1 cellular context compared by ENCODE assay signal in the genomic region with DNA sequence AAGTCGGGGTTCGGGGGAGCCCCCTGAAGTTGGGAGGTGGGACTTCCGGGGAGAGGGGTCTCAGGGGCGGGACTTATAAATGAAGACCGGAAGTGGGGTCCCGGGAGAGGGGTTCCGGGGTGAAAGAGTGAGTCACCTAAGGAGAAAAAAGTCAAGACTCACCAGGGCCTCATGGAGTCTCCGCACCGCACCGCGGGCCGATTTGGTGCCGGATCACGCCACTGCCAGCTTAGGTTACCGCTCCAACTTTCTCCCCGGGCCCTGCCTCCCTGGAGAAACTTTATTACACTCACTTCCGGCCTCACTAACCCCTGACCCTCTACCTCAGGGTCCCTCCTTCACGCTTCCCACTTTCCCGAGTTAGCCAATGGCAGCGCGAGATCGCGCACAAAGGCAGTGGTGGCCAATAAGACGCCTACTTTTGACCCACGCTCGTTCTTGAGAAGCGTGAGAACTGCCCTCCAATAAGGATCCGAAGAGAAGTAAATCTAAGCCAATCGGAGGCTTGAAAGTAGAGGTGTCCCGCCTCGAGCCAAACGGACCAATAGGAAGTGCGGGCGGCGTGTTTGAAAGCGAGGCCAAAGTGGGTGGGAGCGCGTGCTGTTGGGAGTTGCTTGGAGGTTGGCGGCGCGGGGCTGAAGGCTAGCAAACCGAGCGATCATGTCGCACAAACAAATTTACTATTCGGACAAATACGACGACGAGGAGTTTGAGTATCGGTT.
TF ChIP-seq lines count a peak whose summit lies in the region.

TSS of gene CKS1B (plus strand) at position 596 of the 722 bp plus-strand sequence. CDS start at position 661, 65 bp downstream.

TF ChIP-seq in HepG2, 621 proteins besides CTCF, POLR2A, EP300 and RAD21 (continued from another document and continues in another):
- TF ChIP-seq, protein P1, sequence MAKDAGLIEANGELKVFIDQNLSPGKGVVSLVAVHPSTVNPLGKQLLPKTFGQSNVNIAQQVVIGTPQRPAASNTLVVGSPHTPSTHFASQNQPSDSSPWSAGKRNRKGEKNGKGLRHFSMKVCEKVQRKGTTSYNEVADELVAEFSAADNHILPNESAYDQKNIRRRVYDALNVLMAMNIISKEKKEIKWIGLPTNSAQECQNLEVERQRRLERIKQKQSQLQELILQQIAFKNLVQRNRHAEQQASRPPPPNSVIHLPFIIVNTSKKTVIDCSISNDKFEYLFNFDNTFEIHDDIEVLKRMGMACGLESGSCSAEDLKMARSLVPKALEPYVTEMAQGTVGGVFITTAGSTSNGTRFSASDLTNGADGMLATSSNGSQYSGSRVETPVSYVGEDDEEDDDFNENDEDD (CRISPR knock-in tag; IDR thresholded peaks at IDR 0.05; ENCODE audit: borderline replicate concordance) = peak; percentile 99
- TF ChIP-seq ZNF614 (CRISPR knock-in tag; IDR thresholded peaks at IDR 0.05; ENCODE audit: borderline replicate concordance) (no peak), NR1H2 (CRISPR knock-in tag; IDR thresholded peaks at IDR 0.05; ENCODE audit: borderline replicate concordance, low read depth) (no peak), KMT2B (CRISPR knock-in tag; IDR thresholded peaks at IDR 0.05) (peak; percentile 80), EEA1 (CRISPR knock-in tag; IDR thresholded peaks at IDR 0.05; ENCODE audit: borderline replicate concordance) (no peak), MAFF (IDR thresholded peaks at IDR 0.05; ENCODE audit: low read depth, low read length) (no peak), ZNF337 (CRISPR knock-in tag; IDR thresholded peaks at IDR 0.05; ENCODE audit: borderline replicate concordance, low read depth) (no peak), NFE2L2 (IDR thresholded peaks at IDR 0.05; ENCODE audit: low read length) (no peak), ZNF333 (CRISPR knock-in tag; IDR thresholded peaks at IDR 0.05; ENCODE audit: borderline replicate concordance) (no peak), HES4 (CRISPR knock-in tag; IDR thresholded peaks at IDR 0.05; ENCODE audit: borderline replicate concordance) (no peak; the same call in 1 of the 2 replicates), SP4 (CRISPR knock-in tag; IDR thresholded peaks at IDR 0.05) (peak; percentile 87), ISL2 (CRISPR knock-in tag; IDR thresholded peaks at IDR 0.05) (no peak), ZNF549 (CRISPR knock-in tag; IDR thresholded peaks at IDR 0.05) (no peak), KAT7 (CRISPR knock-in tag; IDR thresholded peaks at IDR 0.05; ENCODE audit: borderline replicate concordance) (0 out of 2 replicates have a peak, but pooled peaks have one; percentile 12), SMYD3 (CRISPR knock-in tag; IDR thresholded peaks at IDR 0.05) (peak; percentile 83; the same call in 1 of the 2 replicates), ZNF562 (CRISPR knock-in tag; IDR thresholded peaks at IDR 0.05; ENCODE audit: borderline replicate concordance) (no peak), SMAD9 (CRISPR knock-in tag; IDR thresholded peaks at IDR 0.05) (no peak), ZSCAN9 (CRISPR knock-in tag; IDR thresholded peaks at IDR 0.05; ENCODE audit: borderline replicate concordance) (no peak), ZNF350 (CRISPR knock-in tag; IDR thresholded peaks at IDR 0.05; ENCODE audit: borderline replicate concordance, low read depth) (no peak; the same call in 1 of the 2 replicates), ZNF609 (CRISPR knock-in tag; IDR thresholded peaks at IDR 0.05; ENCODE audit: borderline replicate concordance) (peak; percentile 13; the same call in 1 of the 2 replicates), ZNF484 (CRISPR knock-in tag; IDR thresholded peaks at IDR 0.05; ENCODE audit: borderline replicate concordance, low read depth) (no peak), ZNF709 (CRISPR knock-in tag; IDR thresholded peaks at IDR 0.05) (0 out of 2 replicates have a peak, but pooled peaks have one; percentile 73), MZF1 (CRISPR knock-in tag; IDR thresholded peaks at IDR 0.05; ENCODE audit: borderline replicate concordance) (no peak; the same call in 1 of the 2 replicates), ZKSCAN1 (IDR thresholded peaks at IDR 0.05; ENCODE audit: low read length) (no peak), CREM (IDR thresholded peaks at IDR 0.05) (peak; percentile 76), CREM (CRISPR knock-in tag; IDR thresholded peaks at IDR 0.05) (no peak), GPN1 (CRISPR knock-in tag; IDR thresholded peaks at IDR 0.05; ENCODE audit: borderline replicate concordance) (no peak), ZNF816 (CRISPR knock-in tag; IDR thresholded peaks at IDR 0.05; ENCODE audit: borderline replicate concordance) (no peak; the same call in 1 of the 2 replicates), HHEX (CRISPR knock-in tag; IDR thresholded peaks at IDR 0.05) (no peak), ZFP36L1 (CRISPR knock-in tag; IDR thresholded peaks at IDR 0.05) (peak; percentile 97), NR2F1 (CRISPR knock-in tag; IDR thresholded peaks at IDR 0.05) (peak; percentile 42 to 91; a peak in 2 of 4 replicates), ZNF501 (CRISPR knock-in tag; IDR thresholded peaks at IDR 0.05) (peak; percentile 49; the same call in 1 of the 2 replicates), GTF3A (CRISPR knock-in tag; conservative IDR thresholded peaks at IDR 0.05) (no peak), PAWR (CRISPR knock-in tag; IDR thresholded peaks at IDR 0.05; ENCODE audit: borderline replicate concordance) (no peak), LRRFIP1 (CRISPR knock-in tag; conservative IDR thresholded peaks at IDR 0.05) (no peak), ZNF672 (CRISPR knock-in tag; IDR thresholded peaks at IDR 0.05) (no peak), JARID2 (CRISPR knock-in tag; IDR thresholded peaks at IDR 0.05; ENCODE audit: insufficient replicate concordance) (no peak), KLF6 (CRISPR knock-in tag; IDR thresholded peaks at IDR 0.05) (no peak; the same call in none of the 2 replicates), KDM1A (CRISPR knock-in tag; IDR thresholded peaks at IDR 0.05) (no peak), FOXJ3 (CRISPR knock-in tag; IDR thresholded peaks at IDR 0.05; ENCODE audit: borderline replicate concordance) (no peak)
- TF ChIP-seq, protein P2, sequence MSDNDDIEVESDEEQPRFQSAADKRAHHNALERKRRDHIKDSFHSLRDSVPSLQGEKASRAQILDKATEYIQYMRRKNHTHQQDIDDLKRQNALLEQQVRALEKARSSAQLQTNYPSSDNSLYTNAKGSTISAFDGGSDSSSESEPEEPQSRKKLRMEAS (IDR thresholded peaks at IDR 0.05) = peak; percentile 99
- TF ChIP-seq, protein P3, sequence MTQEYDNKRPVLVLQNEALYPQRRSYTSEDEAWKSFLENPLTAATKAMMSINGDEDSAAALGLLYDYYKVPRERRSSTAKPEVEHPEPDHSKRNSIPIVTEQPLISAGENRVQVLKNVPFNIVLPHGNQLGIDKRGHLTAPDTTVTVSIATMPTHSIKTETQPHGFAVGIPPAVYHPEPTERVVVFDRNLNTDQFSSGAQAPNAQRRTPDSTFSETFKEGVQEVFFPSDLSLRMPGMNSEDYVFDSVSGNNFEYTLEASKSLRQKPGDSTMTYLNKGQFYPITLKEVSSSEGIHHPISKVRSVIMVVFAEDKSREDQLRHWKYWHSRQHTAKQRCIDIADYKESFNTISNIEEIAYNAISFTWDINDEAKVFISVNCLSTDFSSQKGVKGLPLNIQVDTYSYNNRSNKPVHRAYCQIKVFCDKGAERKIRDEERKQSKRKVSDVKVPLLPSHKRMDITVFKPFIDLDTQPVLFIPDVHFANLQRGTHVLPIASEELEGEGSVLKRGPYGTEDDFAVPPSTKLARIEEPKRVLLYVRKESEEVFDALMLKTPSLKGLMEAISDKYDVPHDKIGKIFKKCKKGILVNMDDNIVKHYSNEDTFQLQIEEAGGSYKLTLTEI (CRISPR knock-in tag; conservative IDR thresholded peaks at IDR 0.05) = no peak
- TF ChIP-seq, protein P4, sequence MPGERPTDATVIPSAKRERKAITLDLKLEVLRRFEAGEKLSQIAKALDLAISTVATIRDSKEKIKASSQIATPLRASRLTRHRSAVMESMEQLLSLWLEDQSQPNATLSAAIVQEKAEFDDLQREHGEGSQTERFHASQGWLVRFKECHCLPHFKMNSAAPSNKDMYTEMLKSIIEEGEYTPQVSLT (CRISPR knock-in tag; IDR thresholded peaks at IDR 0.05; ENCODE audit: borderline replicate concordance, low read depth) = no peak
- TF ChIP-seq, protein P5, sequence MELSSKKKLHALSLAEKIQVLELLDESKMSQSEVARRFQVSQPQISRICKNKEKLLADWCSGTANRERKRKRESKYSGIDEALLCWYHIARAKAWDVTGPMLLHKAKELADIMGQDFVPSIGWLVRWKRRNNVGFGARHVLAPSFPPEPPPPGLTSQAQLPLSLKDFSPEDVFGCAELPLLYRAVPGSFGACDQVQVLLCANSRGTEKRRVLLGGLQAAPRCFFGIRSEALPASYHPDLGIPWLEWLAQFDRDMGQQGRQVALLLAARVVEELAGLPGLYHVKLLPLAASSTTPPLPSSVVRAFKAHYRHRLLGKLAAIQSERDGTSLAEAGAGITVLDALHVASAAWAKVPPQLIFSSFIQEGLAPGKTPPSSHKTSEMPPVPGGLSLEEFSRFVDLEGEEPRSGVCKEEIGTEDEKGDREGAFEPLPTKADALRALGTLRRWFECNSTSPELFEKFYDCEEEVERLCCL (CRISPR knock-in tag; IDR thresholded peaks at IDR 0.05; ENCODE audit: borderline replicate concordance) = no peak
- TF ChIP-seq, protein P6, sequence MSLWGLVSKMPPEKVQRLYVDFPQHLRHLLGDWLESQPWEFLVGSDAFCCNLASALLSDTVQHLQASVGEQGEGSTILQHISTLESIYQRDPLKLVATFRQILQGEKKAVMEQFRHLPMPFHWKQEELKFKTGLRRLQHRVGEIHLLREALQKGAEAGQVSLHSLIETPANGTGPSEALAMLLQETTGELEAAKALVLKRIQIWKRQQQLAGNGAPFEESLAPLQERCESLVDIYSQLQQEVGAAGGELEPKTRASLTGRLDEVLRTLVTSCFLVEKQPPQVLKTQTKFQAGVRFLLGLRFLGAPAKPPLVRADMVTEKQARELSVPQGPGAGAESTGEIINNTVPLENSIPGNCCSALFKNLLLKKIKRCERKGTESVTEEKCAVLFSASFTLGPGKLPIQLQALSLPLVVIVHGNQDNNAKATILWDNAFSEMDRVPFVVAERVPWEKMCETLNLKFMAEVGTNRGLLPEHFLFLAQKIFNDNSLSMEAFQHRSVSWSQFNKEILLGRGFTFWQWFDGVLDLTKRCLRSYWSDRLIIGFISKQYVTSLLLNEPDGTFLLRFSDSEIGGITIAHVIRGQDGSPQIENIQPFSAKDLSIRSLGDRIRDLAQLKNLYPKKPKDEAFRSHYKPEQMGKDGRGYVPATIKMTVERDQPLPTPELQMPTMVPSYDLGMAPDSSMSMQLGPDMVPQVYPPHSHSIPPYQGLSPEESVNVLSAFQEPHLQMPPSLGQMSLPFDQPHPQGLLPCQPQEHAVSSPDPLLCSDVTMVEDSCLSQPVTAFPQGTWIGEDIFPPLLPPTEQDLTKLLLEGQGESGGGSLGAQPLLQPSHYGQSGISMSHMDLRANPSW (CRISPR knock-in tag; IDR thresholded peaks at IDR 0.05; ENCODE audit: borderline replicate concordance) = no peak
- TF ChIP-seq, protein P7, sequence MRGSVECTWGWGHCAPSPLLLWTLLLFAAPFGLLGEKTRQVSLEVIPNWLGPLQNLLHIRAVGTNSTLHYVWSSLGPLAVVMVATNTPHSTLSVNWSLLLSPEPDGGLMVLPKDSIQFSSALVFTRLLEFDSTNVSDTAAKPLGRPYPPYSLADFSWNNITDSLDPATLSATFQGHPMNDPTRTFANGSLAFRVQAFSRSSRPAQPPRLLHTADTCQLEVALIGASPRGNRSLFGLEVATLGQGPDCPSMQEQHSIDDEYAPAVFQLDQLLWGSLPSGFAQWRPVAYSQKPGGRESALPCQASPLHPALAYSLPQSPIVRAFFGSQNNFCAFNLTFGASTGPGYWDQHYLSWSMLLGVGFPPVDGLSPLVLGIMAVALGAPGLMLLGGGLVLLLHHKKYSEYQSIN (CRISPR knock-in tag; IDR thresholded peaks at IDR 0.05; ENCODE audit: borderline replicate concordance) = no peak
- TF ChIP-seq, protein P8, sequence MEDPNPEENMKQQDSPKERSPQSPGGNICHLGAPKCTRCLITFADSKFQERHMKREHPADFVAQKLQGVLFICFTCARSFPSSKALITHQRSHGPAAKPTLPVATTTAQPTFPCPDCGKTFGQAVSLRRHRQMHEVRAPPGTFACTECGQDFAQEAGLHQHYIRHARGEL (CRISPR knock-in tag; IDR thresholded peaks at IDR 0.05) = no peak
